In the genomic region with DNA sequence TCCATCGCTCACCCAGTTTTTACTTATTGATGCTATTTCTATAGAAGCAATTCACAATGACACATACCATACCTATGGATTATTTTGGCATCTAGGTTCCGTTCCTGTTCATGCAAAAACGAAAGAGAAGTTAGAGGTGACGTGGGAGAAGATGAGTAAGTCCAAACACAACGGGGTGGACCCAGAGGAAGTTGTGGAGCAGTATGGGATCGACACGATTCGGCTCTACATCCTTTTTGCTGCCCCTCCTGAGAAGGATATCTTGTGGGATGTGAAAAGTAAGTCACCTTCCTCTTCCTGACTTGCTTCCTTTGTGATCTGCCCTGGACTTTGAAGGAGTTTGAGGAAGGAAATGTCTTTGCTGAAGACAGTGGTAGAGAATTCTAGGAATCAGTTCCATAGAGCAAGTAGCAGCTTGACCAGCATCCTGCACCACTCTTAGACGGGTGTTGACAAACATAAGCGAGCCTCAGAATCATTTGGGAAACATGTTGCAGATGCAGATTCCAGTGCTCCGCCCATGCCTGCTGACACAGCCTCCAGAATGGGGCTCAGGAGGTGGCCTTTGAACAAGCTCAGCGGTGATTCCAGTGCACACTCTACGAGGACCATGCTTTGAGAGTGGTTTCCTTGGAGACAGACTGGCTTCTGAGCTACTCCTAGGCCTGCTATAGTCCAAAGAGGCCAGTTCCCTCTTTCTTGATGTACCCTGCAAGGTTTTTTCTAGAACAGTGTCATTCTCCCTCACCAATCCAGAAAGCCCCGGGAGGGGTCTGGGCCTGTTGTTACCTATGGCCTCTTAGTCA, we compare ENCODE assay signal across 2 cellular contexts.
TF ChIP-seq lines count a peak whose summit lies in the region.

No MANE protein-coding gene starts in this region.

TF ChIP-seq in liver, 16 proteins besides CTCF, POLR2A, EP300 and RAD21:
- TF ChIP-seq, protein P1, sequence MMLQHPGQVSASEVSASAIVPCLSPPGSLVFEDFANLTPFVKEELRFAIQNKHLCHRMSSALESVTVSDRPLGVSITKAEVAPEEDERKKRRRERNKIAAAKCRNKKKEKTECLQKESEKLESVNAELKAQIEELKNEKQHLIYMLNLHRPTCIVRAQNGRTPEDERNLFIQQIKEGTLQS (IDR thresholded peaks at IDR 0.05), result no peak
- TF ChIP-seq, protein P2, sequence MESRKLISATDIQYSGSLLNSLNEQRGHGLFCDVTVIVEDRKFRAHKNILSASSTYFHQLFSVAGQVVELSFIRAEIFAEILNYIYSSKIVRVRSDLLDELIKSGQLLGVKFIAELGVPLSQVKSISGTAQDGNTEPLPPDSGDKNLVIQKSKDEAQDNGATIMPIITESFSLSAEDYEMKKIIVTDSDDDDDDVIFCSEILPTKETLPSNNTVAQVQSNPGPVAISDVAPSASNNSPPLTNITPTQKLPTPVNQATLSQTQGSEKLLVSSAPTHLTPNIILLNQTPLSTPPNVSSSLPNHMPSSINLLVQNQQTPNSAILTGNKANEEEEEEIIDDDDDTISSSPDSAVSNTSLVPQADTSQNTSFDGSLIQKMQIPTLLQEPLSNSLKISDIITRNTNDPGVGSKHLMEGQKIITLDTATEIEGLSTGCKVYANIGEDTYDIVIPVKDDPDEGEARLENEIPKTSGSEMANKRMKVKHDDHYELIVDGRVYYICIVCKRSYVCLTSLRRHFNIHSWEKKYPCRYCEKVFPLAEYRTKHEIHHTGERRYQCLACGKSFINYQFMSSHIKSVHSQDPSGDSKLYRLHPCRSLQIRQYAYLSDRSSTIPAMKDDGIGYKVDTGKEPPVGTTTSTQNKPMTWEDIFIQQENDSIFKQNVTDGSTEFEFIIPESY (IDR thresholded peaks at IDR 0.05), result no peak
- no peak for TF ChIP-seq HNF4G (IDR thresholded peaks at IDR 0.05)
- TF ChIP-seq, protein P3, sequence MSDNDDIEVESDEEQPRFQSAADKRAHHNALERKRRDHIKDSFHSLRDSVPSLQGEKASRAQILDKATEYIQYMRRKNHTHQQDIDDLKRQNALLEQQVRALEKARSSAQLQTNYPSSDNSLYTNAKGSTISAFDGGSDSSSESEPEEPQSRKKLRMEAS (IDR thresholded peaks at IDR 0.05), result peak; percentile 22
- peak in 1 of 2 donors; percentile 35 for TF ChIP-seq EGR1 (IDR thresholded peaks at IDR 0.05; ENCODE audit: low read depth in 2 of 2)
TF ChIP-seq in liver: peak in this region for 2.

TF ChIP-seq in HepG2, 621 proteins besides CTCF, POLR2A, EP300 and RAD21:
- TF ChIP-seq, protein P4, sequence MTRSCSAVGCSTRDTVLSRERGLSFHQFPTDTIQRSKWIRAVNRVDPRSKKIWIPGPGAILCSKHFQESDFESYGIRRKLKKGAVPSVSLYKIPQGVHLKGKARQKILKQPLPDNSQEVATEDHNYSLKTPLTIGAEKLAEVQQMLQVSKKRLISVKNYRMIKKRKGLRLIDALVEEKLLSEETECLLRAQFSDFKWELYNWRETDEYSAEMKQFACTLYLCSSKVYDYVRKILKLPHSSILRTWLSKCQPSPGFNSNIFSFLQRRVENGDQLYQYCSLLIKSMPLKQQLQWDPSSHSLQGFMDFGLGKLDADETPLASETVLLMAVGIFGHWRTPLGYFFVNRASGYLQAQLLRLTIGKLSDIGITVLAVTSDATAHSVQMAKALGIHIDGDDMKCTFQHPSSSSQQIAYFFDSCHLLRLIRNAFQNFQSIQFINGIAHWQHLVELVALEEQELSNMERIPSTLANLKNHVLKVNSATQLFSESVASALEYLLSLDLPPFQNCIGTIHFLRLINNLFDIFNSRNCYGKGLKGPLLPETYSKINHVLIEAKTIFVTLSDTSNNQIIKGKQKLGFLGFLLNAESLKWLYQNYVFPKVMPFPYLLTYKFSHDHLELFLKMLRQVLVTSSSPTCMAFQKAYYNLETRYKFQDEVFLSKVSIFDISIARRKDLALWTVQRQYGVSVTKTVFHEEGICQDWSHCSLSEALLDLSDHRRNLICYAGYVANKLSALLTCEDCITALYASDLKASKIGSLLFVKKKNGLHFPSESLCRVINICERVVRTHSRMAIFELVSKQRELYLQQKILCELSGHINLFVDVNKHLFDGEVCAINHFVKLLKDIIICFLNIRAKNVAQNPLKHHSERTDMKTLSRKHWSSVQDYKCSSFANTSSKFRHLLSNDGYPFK (CRISPR knock-in tag; IDR thresholded peaks at IDR 0.05; ENCODE audit: borderline replicate concordance), result no peak
- TF ChIP-seq SMAD9 (CRISPR knock-in tag; IDR thresholded peaks at IDR 0.05), result no peak
- TF ChIP-seq, protein P5, sequence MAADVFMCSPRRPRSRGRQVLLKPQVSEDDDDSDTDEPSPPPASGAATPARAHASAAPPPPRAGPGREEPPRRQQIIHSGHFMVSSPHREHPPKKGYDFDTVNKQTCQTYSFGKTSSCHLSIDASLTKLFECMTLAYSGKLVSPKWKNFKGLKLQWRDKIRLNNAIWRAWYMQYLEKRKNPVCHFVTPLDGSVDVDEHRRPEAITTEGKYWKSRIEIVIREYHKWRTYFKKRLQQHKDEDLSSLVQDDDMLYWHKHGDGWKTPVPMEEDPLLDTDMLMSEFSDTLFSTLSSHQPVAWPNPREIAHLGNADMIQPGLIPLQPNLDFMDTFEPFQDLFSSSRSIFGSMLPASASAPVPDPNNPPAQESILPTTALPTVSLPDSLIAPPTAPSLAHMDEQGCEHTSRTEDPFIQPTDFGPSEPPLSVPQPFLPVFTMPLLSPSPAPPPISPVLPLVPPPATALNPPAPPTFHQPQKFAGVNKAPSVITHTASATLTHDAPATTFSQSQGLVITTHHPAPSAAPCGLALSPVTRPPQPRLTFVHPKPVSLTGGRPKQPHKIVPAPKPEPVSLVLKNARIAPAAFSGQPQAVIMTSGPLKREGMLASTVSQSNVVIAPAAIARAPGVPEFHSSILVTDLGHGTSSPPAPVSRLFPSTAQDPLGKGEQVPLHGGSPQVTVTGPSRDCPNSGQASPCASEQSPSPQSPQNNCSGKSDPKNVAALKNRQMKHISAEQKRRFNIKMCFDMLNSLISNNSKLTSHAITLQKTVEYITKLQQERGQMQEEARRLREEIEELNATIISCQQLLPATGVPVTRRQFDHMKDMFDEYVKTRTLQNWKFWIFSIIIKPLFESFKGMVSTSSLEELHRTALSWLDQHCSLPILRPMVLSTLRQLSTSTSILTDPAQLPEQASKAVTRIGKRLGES (CRISPR knock-in tag; IDR thresholded peaks at IDR 0.05; ENCODE audit: borderline replicate concordance), result no peak
- TF ChIP-seq, protein P6, sequence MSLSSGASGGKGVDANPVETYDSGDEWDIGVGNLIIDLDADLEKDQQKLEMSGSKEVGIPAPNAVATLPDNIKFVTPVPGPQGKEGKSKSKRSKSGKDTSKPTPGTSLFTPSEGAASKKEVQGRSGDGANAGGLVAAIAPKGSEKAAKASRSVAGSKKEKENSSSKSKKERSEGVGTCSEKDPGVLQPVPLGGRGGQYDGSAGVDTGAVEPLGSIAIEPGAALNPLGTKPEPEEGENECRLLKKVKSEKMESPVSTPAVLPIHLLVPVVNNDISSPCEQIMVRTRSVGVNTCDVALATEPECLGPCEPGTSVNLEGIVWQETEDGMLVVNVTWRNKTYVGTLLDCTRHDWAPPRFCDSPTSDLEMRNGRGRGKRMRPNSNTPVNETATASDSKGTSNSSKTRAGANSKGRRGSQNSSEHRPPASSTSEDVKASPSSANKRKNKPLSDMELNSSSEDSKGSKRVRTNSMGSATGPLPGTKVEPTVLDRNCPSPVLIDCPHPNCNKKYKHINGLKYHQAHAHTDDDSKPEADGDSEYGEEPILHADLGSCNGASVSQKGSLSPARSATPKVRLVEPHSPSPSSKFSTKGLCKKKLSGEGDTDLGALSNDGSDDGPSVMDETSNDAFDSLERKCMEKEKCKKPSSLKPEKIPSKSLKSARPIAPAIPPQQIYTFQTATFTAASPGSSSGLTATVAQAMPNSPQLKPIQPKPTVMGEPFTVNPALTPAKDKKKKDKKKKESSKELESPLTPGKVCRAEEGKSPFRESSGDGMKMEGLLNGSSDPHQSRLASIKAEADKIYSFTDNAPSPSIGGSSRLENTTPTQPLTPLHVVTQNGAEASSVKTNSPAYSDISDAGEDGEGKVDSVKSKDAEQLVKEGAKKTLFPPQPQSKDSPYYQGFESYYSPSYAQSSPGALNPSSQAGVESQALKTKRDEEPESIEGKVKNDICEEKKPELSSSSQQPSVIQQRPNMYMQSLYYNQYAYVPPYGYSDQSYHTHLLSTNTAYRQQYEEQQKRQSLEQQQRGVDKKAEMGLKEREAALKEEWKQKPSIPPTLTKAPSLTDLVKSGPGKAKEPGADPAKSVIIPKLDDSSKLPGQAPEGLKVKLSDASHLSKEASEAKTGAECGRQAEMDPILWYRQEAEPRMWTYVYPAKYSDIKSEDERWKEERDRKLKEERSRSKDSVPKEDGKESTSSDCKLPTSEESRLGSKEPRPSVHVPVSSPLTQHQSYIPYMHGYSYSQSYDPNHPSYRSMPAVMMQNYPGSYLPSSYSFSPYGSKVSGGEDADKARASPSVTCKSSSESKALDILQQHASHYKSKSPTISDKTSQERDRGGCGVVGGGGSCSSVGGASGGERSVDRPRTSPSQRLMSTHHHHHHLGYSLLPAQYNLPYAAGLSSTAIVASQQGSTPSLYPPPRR (CRISPR knock-in tag; IDR thresholded peaks at IDR 0.05; ENCODE audit: borderline replicate concordance), result no peak
- no peak for TF ChIP-seq ZNF33B (CRISPR knock-in tag; IDR thresholded peaks at IDR 0.05)
- no peak for TF ChIP-seq ZNF660 (CRISPR knock-in tag; IDR thresholded peaks at IDR 0.05; ENCODE audit: borderline replicate concordance, low read depth)
- TF ChIP-seq ZNF484 (CRISPR knock-in tag; IDR thresholded peaks at IDR 0.05; ENCODE audit: borderline replicate concordance, low read depth), result no peak
- no peak for TF ChIP-seq PRDM4 (CRISPR knock-in tag; IDR thresholded peaks at IDR 0.05; ENCODE audit: borderline replicate concordance)
- no peak for TF ChIP-seq NBN (conservative IDR thresholded peaks at IDR 0.05)
- no peak for TF ChIP-seq ZBTB7B (CRISPR knock-in tag; IDR thresholded peaks at IDR 0.05)
- TF ChIP-seq SALL2 (CRISPR knock-in tag; IDR thresholded peaks at IDR 0.05), result no peak
- TF ChIP-seq ZNF451 (CRISPR knock-in tag; IDR thresholded peaks at IDR 0.05), result no peak
- no peak for TF ChIP-seq ZSCAN5A (CRISPR knock-in tag; IDR thresholded peaks at IDR 0.05; ENCODE audit: borderline replicate concordance)
- TF ChIP-seq ZNF275 (CRISPR knock-in tag; IDR thresholded peaks at IDR 0.05; ENCODE audit: borderline replicate concordance), result no peak
